Comparison of ENCODE assay signal across 20 cellular contexts in the genomic region with DNA sequence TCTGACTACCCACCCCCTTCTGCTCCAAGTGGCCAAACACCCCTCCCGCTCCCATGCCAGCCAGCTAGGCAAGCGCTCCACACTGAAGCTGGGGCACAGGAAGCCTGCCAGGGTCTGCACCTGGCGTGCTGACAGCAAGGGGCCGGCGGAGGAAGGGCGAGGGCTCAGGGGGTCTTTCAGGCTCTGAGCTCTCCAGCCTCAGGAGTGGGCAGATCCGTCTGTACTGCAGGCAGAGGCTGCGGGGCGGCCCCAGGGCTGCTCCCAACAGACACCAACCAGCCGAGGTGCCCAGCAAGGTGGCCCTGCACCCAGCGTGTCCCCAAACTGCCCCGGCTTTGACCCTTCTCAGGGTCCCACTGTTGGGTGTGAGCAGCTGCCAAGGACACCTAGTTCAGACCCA. TPM values are rescaled to one million over a fixed set of nuclear protein-coding genes. Genes with fewer than 3 reads are reported as not detected.
DNase-seq lines count a peak whose midpoint lies in the region; ATAC-seq, FAIRE-seq and TF ChIP-seq lines count a peak whose summit lies in the region.
"Had no signal": no experiment of that assay in that cellular context is flagged by ENCODE, and none has a peak within 500 bp of the region (broad histone marks: within the 10 kb centered on the region; RNA-seq: fewer than 3 reads in every experiment).

No MANE protein-coding gene starts in this region.

- H3K4me1 ChIP-seq in SK-N-SH (ENCODE audit: control insufficient read depth in 1 of 2, insufficient read depth in 2 of 2, low read depth in 1 of 2, low read length in 1 of 2) (peaks cover 0 to 2% of the 10 kb centered on the region in 2 experiments; a peak in 1 of 4 replicates), mesenchymal stem cell (ENCODE audit: control insufficient read depth, insufficient read depth, low read depth, low read length) (peaks cover 10% of the 10 kb centered on the region)

- no peak overlapping the region for H4K91ac ChIP-seq in mesenchymal stem cell (ENCODE audit: low read length)

- H3K36me3 ChIP-seq in SK-N-SH (replicated peaks in 1 of 2; ENCODE audit: control insufficient read depth in 1 of 2, insufficient read depth in 2 of 2, low read length in 1 of 2) (no peaks in the 10 kb centered on the region), H7 (replicated peaks; ENCODE audit: control insufficient read depth, insufficient read depth, low read length) (no peaks in the 10 kb centered on the region), mesenchymal stem cell (ENCODE audit: control insufficient read depth in 1 of 2, insufficient read depth in 2 of 2, low read depth in 1 of 2, low read length in 2 of 2) (peaks cover 0 to 17% of the 10 kb centered on the region in 2 experiments)

- H4K20me1 ChIP-seq in SK-N-SH (ENCODE audit: insufficient read depth) = no peaks in the 10 kb centered on the region

- H2AK5ac ChIP-seq in mesenchymal stem cell (ENCODE audit: low read length, severe bottlenecking) = no peak overlapping the region

- no peak overlapping the region for H2BK12ac ChIP-seq in mesenchymal stem cell (ENCODE audit: low read length in 2 of 2)

- H3K27ac ChIP-seq in SK-N-SH (ENCODE audit: low read depth in 2 of 2, low read length in 1 of 2) (no peak overlapping the region), mesenchymal stem cell (ENCODE audit: low read length, poor library complexity, severe bottlenecking) (no peak overlapping the region)
- H3K27ac ChIP-seq: 22Rv1 had no signal

- CTCF ChIA-PET in SK-N-SH (lab: Yijun Ruan, JAX) = interaction anchor here (1.6 kb wide), 1 partner anchor 24 kb away, joined by 4 read pairs; no protein-coding TSS in a partner anchor

- TF ChIP-seq RAD21 in SK-N-SH (IDR thresholded peaks at IDR 0.05; ENCODE audit: low read length) = no peak

- TF ChIP-seq CTCF in SK-N-SH (IDR thresholded peaks at IDR 0.05) = no peak

- 91% methylated on average over 7 of the region's 12 CpGs for WGBS in SK-N-SH (ENCODE audit: low lambda C conversion rate)
- WGBS in mesenchymal stem cell = 91% methylated on average over 12 of the region's 12 CpGs

- H2AFZ ChIP-seq in SK-N-SH (ENCODE audit: low read depth) = no peak overlapping the region
- H2AFZ ChIP-seq in mesenchymal stem cell (ENCODE audit: low read depth, low read length) = no peak overlapping the region
- H2AFZ ChIP-seq: GM23338 had no signal

- DNase-seq in SK-N-SH (peak; percentile 12), H7 (peak; percentile 44), mesenchymal stem cell (no peak), frontal cortex (ENCODE audit: low spot score in 2 of 2) (no peak), amniotic stem cell (lab: John Stamatoyannopoulos, UW) (no peak)
- DNase-seq: C1 segment of cervical spinal cord; Calu3; CD4-positive, alpha-beta memory T cell; COR-L47; DMS53; DMS79 treated with DMSO at 0.1 percent for 48 hours; GF-D8; HCEC 1CT had no signal

- TF ChIP-seq EP300 in SK-N-SH (IDR thresholded peaks at IDR 0.05; ENCODE audit: borderline replicate concordance in 1 of 2, low read depth in 1 of 2, low read length in 1 of 2) = no peak

- H3K4me2 ChIP-seq in SK-N-SH = no peak overlapping the region
- no peak overlapping the region for H3K4me2 ChIP-seq in mesenchymal stem cell (ENCODE audit: low read length, poor library complexity, severe bottlenecking)
- H3K4me2 ChIP-seq: GM23338 had no signal

- H3K79me2 ChIP-seq in SK-N-SH (ENCODE audit: insufficient read depth) = no peaks in the 10 kb centered on the region

- FAIRE-seq in frontal cortex (lab: Jason Lieb, UNC) = no peak
- FAIRE-seq: A204.1, GM12891, GM18507, H54 had no signal

- H2BK5ac ChIP-seq in mesenchymal stem cell (ENCODE audit: low read depth, low read length, poor library complexity, severe bottlenecking) = no peak overlapping the region

- H3K9ac ChIP-seq in SK-N-SH = no peak overlapping the region
- H3K9ac ChIP-seq in mesenchymal stem cell (ENCODE audit: low read length) = no peak overlapping the region

- no peak overlapping the region for H3K23ac ChIP-seq in mesenchymal stem cell (ENCODE audit: low read length in 2 of 2)

- peaks cover 4% of the 10 kb centered on the region for H3K79me1 ChIP-seq in mesenchymal stem cell (replicated peaks; ENCODE audit: low read length, poor library complexity, severe bottlenecking)

- H3K27me3 ChIP-seq in SK-N-SH (ENCODE audit: insufficient read depth) (no peaks in the 10 kb centered on the region), H7 (ENCODE audit: control insufficient read depth, insufficient read depth, low read length) (no peaks in the 10 kb centered on the region), mesenchymal stem cell (ENCODE audit: control insufficient read depth in 1 of 2, insufficient read depth in 1 of 2, low read length in 2 of 2) (no peaks in the 10 kb centered on the region)

- no peaks in the 10 kb centered on the region for H3F3A ChIP-seq in SK-N-SH (replicated peaks; ENCODE audit: insufficient read depth)

- H3K4me3 ChIP-seq in SK-N-SH (ENCODE audit: low read depth in 2 of 2, low read length in 1 of 2) = no peak overlapping the region
- H3K4me3 ChIP-seq in H7 (ENCODE audit: insufficient read depth, low read depth, low read length) = no peak overlapping the region
- no peak overlapping the region for H3K4me3 ChIP-seq in mesenchymal stem cell (ENCODE audit: insufficient read depth in 1 of 2, low read depth in 1 of 2, low read length in 2 of 2)
- H3K4me3 ChIP-seq: GM23338 had no signal

- no peak overlapping the region for H3K18ac ChIP-seq in mesenchymal stem cell (ENCODE audit: low read depth in 1 of 2, low read length in 2 of 2)

- peak overlapping the region; percentile 35 for H4K8ac ChIP-seq in mesenchymal stem cell (ENCODE audit: low read length)

- no peak overlapping the region for H3K4ac ChIP-seq in mesenchymal stem cell (ENCODE audit: low read depth in 1 of 2, low read length in 2 of 2)

- no peaks in the 10 kb centered on the region for H3K9me3 ChIP-seq in SK-N-SH
- no peaks in the 10 kb centered on the region for H3K9me3 ChIP-seq in mesenchymal stem cell (ENCODE audit: control insufficient read depth, low read length)

- no peaks in the 10 kb centered on the region for H3K9me2 ChIP-seq in SK-N-SH

- H3K14ac ChIP-seq in mesenchymal stem cell (ENCODE audit: low read length in 2 of 2) = peak overlapping the region in 1 of 2 experiments; percentile 35

- H2BK15ac ChIP-seq in mesenchymal stem cell (ENCODE audit: low read depth, poor library complexity, severe bottlenecking) = no peak overlapping the region

- POLR2A ChIA-PET in SK-N-SH (lab: Yijun Ruan, JAX) = no interaction called here

- H2BK120ac ChIP-seq in mesenchymal stem cell (ENCODE audit: low read depth, low read length) = no peak overlapping the region

- no peak for ATAC-seq in SK-N-SH treated with all-trans-retinoic acid at 6 μM for 48 hours

TF ChIP-seq in SK-N-SH, 30 proteins besides CTCF, POLR2A, EP300 and RAD21 (continues in another document):
- TF ChIP-seq, protein P1, sequence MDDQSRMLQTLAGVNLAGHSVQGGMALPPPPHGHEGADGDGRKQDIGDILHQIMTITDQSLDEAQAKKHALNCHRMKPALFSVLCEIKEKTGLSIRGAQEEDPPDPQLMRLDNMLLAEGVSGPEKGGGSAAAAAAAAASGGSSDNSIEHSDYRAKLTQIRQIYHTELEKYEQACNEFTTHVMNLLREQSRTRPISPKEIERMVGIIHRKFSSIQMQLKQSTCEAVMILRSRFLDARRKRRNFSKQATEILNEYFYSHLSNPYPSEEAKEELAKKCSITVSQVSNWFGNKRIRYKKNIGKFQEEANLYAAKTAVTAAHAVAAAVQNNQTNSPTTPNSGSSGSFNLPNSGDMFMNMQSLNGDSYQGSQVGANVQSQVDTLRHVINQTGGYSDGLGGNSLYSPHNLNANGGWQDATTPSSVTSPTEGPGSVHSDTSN (IDR thresholded peaks at IDR 0.05) = no peak
- no peak for TF ChIP-seq RFX5 (IDR thresholded peaks at IDR 0.05; ENCODE audit: low read length)
- TF ChIP-seq GATA2 (CRISPR knock-in tag; IDR thresholded peaks at IDR 0.05) = no peak

TF ChIP-seq in SK-N-SH treated with all-trans-retinoic acid at 6 μM for 48 hours, 23 proteins besides CTCF, POLR2A, EP300 and RAD21 (continues in another document):
- TF ChIP-seq PPARA (CRISPR knock-in tag; IDR thresholded peaks at IDR 0.05; ENCODE audit: borderline replicate concordance) = no peak
- TF ChIP-seq, protein P2, sequence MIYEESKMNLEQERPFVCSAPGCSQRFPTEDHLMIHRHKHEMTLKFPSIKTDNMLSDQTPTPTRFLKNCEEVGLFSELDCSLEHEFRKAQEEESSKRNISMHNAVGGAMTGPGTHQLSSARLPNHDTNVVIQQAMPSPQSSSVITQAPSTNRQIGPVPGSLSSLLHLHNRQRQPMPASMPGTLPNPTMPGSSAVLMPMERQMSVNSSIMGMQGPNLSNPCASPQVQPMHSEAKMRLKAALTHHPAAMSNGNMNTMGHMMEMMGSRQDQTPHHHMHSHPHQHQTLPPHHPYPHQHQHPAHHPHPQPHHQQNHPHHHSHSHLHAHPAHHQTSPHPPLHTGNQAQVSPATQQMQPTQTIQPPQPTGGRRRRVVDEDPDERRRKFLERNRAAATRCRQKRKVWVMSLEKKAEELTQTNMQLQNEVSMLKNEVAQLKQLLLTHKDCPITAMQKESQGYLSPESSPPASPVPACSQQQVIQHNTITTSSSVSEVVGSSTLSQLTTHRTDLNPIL (CRISPR knock-in tag; IDR thresholded peaks at IDR 0.05; ENCODE audit: low read depth) = no peak

RNA-seq across cellular contexts. Expression of a gene that starts 14.8 kb away (rescaled TPM):
- polyA plus RNA-seq in SK-N-SH (2012; rRNA removed) = 7.6 and 8.3 TPM in 2 replicates
- polyA plus RNA-seq in SK-N-SH (2012; cell fraction: cytosol; rRNA removed) = 2.8 and 6.0 TPM in 2 replicates
- 12.1 and 12.9 TPM in 2 replicates for polyA plus RNA-seq in SK-N-SH (2012; cell fraction: nucleus; rRNA removed)
- 7.4 and 24.5 TPM in 2 replicates for total RNA-seq in H7 (2014; rRNA removed; shearing (Covaris generic))
- 1.2 TPM for polyA plus RNA-seq in mesenchymal stem cell (2013, experiment 1 of 2)
- polyA plus RNA-seq in mesenchymal stem cell (2013, experiment 2 of 2) = 0.95 TPM
- total RNA-seq in frontal cortex = 0.82 TPM

RNA-seq across cellular contexts. Expression of a gene that starts 42.8 kb away (rescaled TPM):
- polyA plus RNA-seq in SK-N-SH (2012; rRNA removed) = 51.5 and 64.3 TPM in 2 replicates
- polyA plus RNA-seq in SK-N-SH (2012; cell fraction: cytosol; rRNA removed) = 69.5 and 78.4 TPM in 2 replicates
- 30.8 and 40.1 TPM in 2 replicates for polyA plus RNA-seq in SK-N-SH (2012; cell fraction: nucleus; rRNA removed)
- 75.3 and 82.2 TPM in 2 replicates for total RNA-seq in H7 (2014; rRNA removed; shearing (Covaris generic))
- polyA plus RNA-seq in mesenchymal stem cell (2013, experiment 1 of 2) = 45.8 TPM
- polyA plus RNA-seq in mesenchymal stem cell (2013, experiment 2 of 2) = 48.7 TPM
- 51.0 TPM for total RNA-seq in frontal cortex

RNA-seq across cellular contexts. Expression of a gene that starts 51.9 kb away (rescaled TPM):
- polyA plus RNA-seq in SK-N-SH (2012; rRNA removed) = 36.5 and 43.9 TPM in 2 replicates
- 16.4 and 29.5 TPM in 2 replicates for polyA plus RNA-seq in SK-N-SH (2012; cell fraction: cytosol; rRNA removed)
- 68.2 and 69.8 TPM in 2 replicates for polyA plus RNA-seq in SK-N-SH (2012; cell fraction: nucleus; rRNA removed)
- 69.7 and 86.0 TPM in 2 replicates for total RNA-seq in H7 (2014; rRNA removed; shearing (Covaris generic))
- 22.0 TPM for polyA plus RNA-seq in mesenchymal stem cell (2013, experiment 1 of 2)
- polyA plus RNA-seq in mesenchymal stem cell (2013, experiment 2 of 2) = 22.8 TPM
- total RNA-seq in frontal cortex = 13.5 TPM

RNA-seq across cellular contexts. Expression of a gene that starts 52.1 kb away (rescaled TPM):
- 29.2 and 49.5 TPM in 2 replicates for polyA plus RNA-seq in SK-N-SH (2012; rRNA removed)
- polyA plus RNA-seq in SK-N-SH (2012; cell fraction: cytosol; rRNA removed) = 24.5 and 30.6 TPM in 2 replicates
- polyA plus RNA-seq in SK-N-SH (2012; cell fraction: nucleus; rRNA removed) = 89.9 and 151 TPM in 2 replicates
- total RNA-seq in H7 (2014; rRNA removed; shearing (Covaris generic)) = 54.0 and 69.0 TPM in 2 replicates
- polyA plus RNA-seq in mesenchymal stem cell (2013, experiment 1 of 2) = 11.9 TPM
- polyA plus RNA-seq in mesenchymal stem cell (2013, experiment 2 of 2) = 10.9 TPM
- total RNA-seq in frontal cortex = 2.0 TPM

Comparison
In these comparisons a context has a peak if more than half of its experiments do, and no peak if none do; other contexts are left out.
1. DNase-seq: peak in SK-N-SH (single experiment) and H7 (single experiment); none in mesenchymal stem cell (single experiment), frontal cortex (0 of 2) and amniotic stem cell (single experiment).